14 cellular contexts compared by ENCODE assay signal in genomic region chr1:168654198-168654910, GRCh38.
"Had no signal": no experiment of that assay in that cellular context is flagged by ENCODE, and none has a peak within 500 bp of the region (broad histone marks: within the 10 kb centered on the region; RNA-seq: fewer than 3 reads in every experiment).

No MANE protein-coding gene starts in this region.

- H3K9me3 ChIP-seq: esophagus muscularis mucosa, heart left ventricle, left ventricle myocardium inferior, pancreas, tibial nerve had no signal

- H3K36me3 ChIP-seq: cardiac muscle cell, esophagus muscularis mucosa, heart left ventricle, left ventricle myocardium inferior, pancreas, tibial nerve had no signal

- H3K9me3 Mint-ChIP-seq: activated CD4-positive, alpha-beta memory T cell treated with anti-CD3 and anti-CD28 coated beads, Interleukin-2, amount 10 ng/mL, durations not matched to agents 7 days and 5 days; activated naive CD8-positive, alpha-beta T cell treated with anti-CD3 and anti-CD28 coated beads, Interleukin-2, amount 10 ng/mL, durations not matched to agents 7 days and 5 days; activated T-cell treated with anti-CD3 and anti-CD28 coated beads, Interleukin-2, amount 50 U/mL, for 72 hours; stimulated activated memory B cell treated with anti-CD40 and anti-IgM and Interleukin-4, amounts not matched to agents 10 μg/mL and 1 μg/mL and 100 μg/mL, for 72 hours had no signal

- H3K27me3 ChIP-seq: cardiac muscle cell, esophagus muscularis mucosa, heart left ventricle, pancreas, tibial nerve had no signal

- H3K27ac ChIP-seq: cardiac muscle cell, esophagus muscularis mucosa, heart left ventricle, left ventricle myocardium inferior, pancreas, tibial nerve had no signal

- H3K27ac Mint-ChIP-seq: activated CD4-positive, alpha-beta memory T cell treated with anti-CD3 and anti-CD28 coated beads, Interleukin-2, amount 10 ng/mL, durations not matched to agents 7 days and 5 days; activated naive CD8-positive, alpha-beta T cell treated with anti-CD3 and anti-CD28 coated beads, Interleukin-2, amount 10 ng/mL, durations not matched to agents 7 days and 5 days; activated T-cell treated with anti-CD3 and anti-CD28 coated beads, Interleukin-2, amount 50 U/mL, for 72 hours; stimulated activated memory B cell treated with anti-CD40 and anti-IgM and Interleukin-4, amounts not matched to agents 10 μg/mL and 1 μg/mL and 100 μg/mL, for 72 hours had no signal

- H3K4me3 Mint-ChIP-seq: activated CD4-positive, alpha-beta memory T cell treated with anti-CD3 and anti-CD28 coated beads, Interleukin-2, amount 10 ng/mL, durations not matched to agents 7 days and 5 days; activated naive CD8-positive, alpha-beta T cell treated with anti-CD3 and anti-CD28 coated beads, Interleukin-2, amount 10 ng/mL, durations not matched to agents 7 days and 5 days; activated T-cell treated with anti-CD3 and anti-CD28 coated beads, Interleukin-2, amount 50 U/mL, for 72 hours; stimulated activated memory B cell treated with anti-CD40 and anti-IgM and Interleukin-4, amounts not matched to agents 10 μg/mL and 1 μg/mL and 100 μg/mL, for 72 hours had no signal

- H3K4me1 Mint-ChIP-seq: activated CD4-positive, alpha-beta memory T cell treated with anti-CD3 and anti-CD28 coated beads, Interleukin-2, amount 10 ng/mL, durations not matched to agents 7 days and 5 days; activated naive CD8-positive, alpha-beta T cell treated with anti-CD3 and anti-CD28 coated beads, Interleukin-2, amount 10 ng/mL, durations not matched to agents 7 days and 5 days; stimulated activated memory B cell treated with anti-CD40 and anti-IgM and Interleukin-4, amounts not matched to agents 10 μg/mL and 1 μg/mL and 100 μg/mL, for 72 hours had no signal

- H3K4me1 ChIP-seq: heart left ventricle, left ventricle myocardium inferior, tibial nerve had no signal

- DNase-seq: activated CD4-positive, alpha-beta memory T cell treated with anti-CD3 and anti-CD28 coated beads, Interleukin-2, amount 10 ng/mL, durations not matched to agents 7 days and 5 days; activated CD4-positive, alpha-beta T cell treated with anti-CD3 and anti-CD28 coated beads for 1 hour; activated CD8-positive, alpha-beta memory T cell treated with anti-CD3 and anti-CD28 coated beads, Interleukin-2, amount 50 U/mL, for 4 hours; activated gamma-delta T cell treated with Interleukin-2 at 50 U/mL for 16 hours; activated naive CD8-positive, alpha-beta T cell treated with anti-CD3 and anti-CD28 coated beads, Interleukin-2, amount 10 ng/mL, durations not matched to agents 7 days and 5 days; activated T-cell treated with anti-CD3 and anti-CD28 coated beads, Interleukin-2, amount 50 U/mL, for 72 hours; heart left ventricle; left ventricle myocardium inferior; pancreas; small intestine had no signal

- H3K36me3 Mint-ChIP-seq: activated naive CD8-positive, alpha-beta T cell treated with anti-CD3 and anti-CD28 coated beads, Interleukin-2, amount 10 ng/mL, durations not matched to agents 7 days and 5 days; stimulated activated memory B cell treated with anti-CD40 and anti-IgM and Interleukin-4, amounts not matched to agents 10 μg/mL and 1 μg/mL and 100 μg/mL, for 72 hours had no signal

- ATAC-seq: activated T-cell treated with anti-CD3 and anti-CD28 coated beads, Interleukin-2, amount 50 U/mL, for 72 hours; heart left ventricle; pancreas; stimulated activated memory B cell treated with anti-CD40 and anti-IgM and Interleukin-4, amounts not matched to agents 10 μg/mL and 1 μg/mL and 100 μg/mL, for 72 hours had no signal

- H3K4me3 ChIP-seq: cardiac muscle cell, esophagus muscularis mucosa, heart left ventricle, left ventricle myocardium inferior, pancreas, tibial nerve had no signal
